ENCODE assay signal across 10 cellular contexts in genomic region chr7:131843862-131844261, GRCh38.
DNase-seq lines count a peak whose midpoint lies in the region; ATAC-seq lines count a peak whose summit lies in the region.
"Had no signal": no experiment of that assay in that cellular context is flagged by ENCODE, and none has a peak within 500 bp of the region (broad histone marks: within the 10 kb centered on the region; RNA-seq: fewer than 3 reads in every experiment).

No MANE protein-coding gene starts in this region.

- peak; percentile 24 for DNase-seq in NCI-H748 (lab: John Stamatoyannopoulos, UW; ENCODE audit: unreplicated experiment)
- DNase-seq in NCI-H748 treated with DMSO at 0.1 percent for 48 hours (lab: John Stamatoyannopoulos, UW) = no peak
- peak; percentile 31 for DNase-seq in RPMI7951 (ENCODE audit: low read depth)
- DNase-seq in glomerular visceral epithelial cell (ENCODE audit: extremely low spot score) = peak; percentile 10
- DNase-seq in stromal cell of bone marrow (ENCODE audit: low read depth) = peak; percentile 3
- DNase-seq in activated T-cell treated with anti-CD3 and anti-CD28 coated beads, Interleukin-2, amount 50 U/mL, for 1 hour = no peak
- DNase-seq in NCI-H345 treated with DMSO at 0.1 percent for 48 hours (lab: John Stamatoyannopoulos, UW; ENCODE audit: unreplicated experiment) = no peak
- DNase-seq: activated T-cell treated with anti-CD3 and anti-CD28 coated beads, Interleukin-2, amount 50 U/mL, for 48 hours; body of pancreas had no signal

- no peak for ATAC-seq in GM18868 (IDR thresholded peaks at IDR 0.05; ENCODE audit: unreplicated experiment)
- ATAC-seq: body of pancreas had no signal

Comparison
In these comparisons a context has a peak if more than half of its experiments do, and no peak if none do; other contexts are left out.
1. DNase-seq: peak in NCI-H748 (single experiment), RPMI7951 (single experiment), glomerular visceral epithelial cell (single experiment) and stromal cell of bone marrow (single experiment); none in NCI-H748 treated with DMSO at 0.1 percent for 48 hours (single experiment), activated T-cell treated with anti-CD3 and anti-CD28 coated beads, Interleukin-2, amount 50 U/mL, for 1 hour (single experiment) and NCI-H345 treated with DMSO at 0.1 percent for 48 hours (single experiment).